In genomic region chr6:45445364-45445748, GRCh38 we compare ENCODE assay signal across 9 cellular contexts.
A peak's percentile ranks its signal among the peaks of the same experiment; 100 is the strongest.
DNase-seq lines count a peak whose midpoint lies in the region; ATAC-seq, FAIRE-seq and TF ChIP-seq lines count a peak whose summit lies in the region.
"Had no signal": no experiment of that assay in that cellular context is flagged by ENCODE, and none has a peak within 500 bp of the region (broad histone marks: within the 10 kb centered on the region; RNA-seq: fewer than 3 reads in every experiment).

No MANE protein-coding gene starts in this region.

- CTCF ChIA-PET in K562 (lab: Yijun Ruan, JAX; ENCODE audit: low intra/inter-chr PET ratio) = no interaction called here

- TF ChIP-seq EP300 in K562 (IDR thresholded peaks at IDR 0.05; ENCODE audit: low read length) = no peak

- H3K9me3 ChIP-seq in cardiac muscle cell (ENCODE audit: low read depth) (no peaks in the 10 kb centered on the region), K562 (replicated peaks; ENCODE audit: control insufficient read depth, insufficient read depth, low read depth, low read length) (no peaks in the 10 kb centered on the region), lower lobe of right lung (no peaks in the 10 kb centered on the region), uterus (no peaks in the 10 kb centered on the region)

- intact Hi-C loops in cardiac septum (cut with DNase I) (no loop called here), K562 (cut with micrococcal nuclease) (no loop called here), lower lobe of right lung (cut with DNase I) (no loop called here), uterus (cut with DNase I; ENCODE audit: low total_unique reads) (no loop called here)

- no TSS peak for BruUV-seq in K562 (replicated peaks; lab: Mats Ljungman, UMichigan)

- peak overlapping the region; percentile 92 for H2AFZ ChIP-seq in K562 (ENCODE audit: low read depth, low read length)

- no peaks in the 10 kb centered on the region for H4K20me1 ChIP-seq in K562 (replicated peaks; ENCODE audit: control insufficient read depth, insufficient read depth, low read length)

- ATAC-seq in K562 (peak; percentile 5; the same call in 2 of the 3 replicates), lower lobe of right lung (peak; percentile 18 to 23)

- peak overlapping the region; percentile 80 for H3K4me2 ChIP-seq in K562 (ENCODE audit: insufficient read depth, low read length)

- POLR2A ChIA-PET in K562 (lab: Yijun Ruan, JAX) = interaction anchor here (1.1 to 2.1 kb wide), 3 partner anchors 9 to 14 kb away, joined by 5 to 8 read pairs (median 5); no protein-coding TSS in a partner anchor

- no peaks in the 10 kb centered on the region for H3K27me3 ChIP-seq in cardiac muscle cell
- H3K27me3 ChIP-seq in K562 (ENCODE audit: control insufficient read depth in 2 of 2, insufficient read depth in 2 of 2, low read length in 2 of 2) = no peaks in the 10 kb centered on the region
- H3K27me3 ChIP-seq in lower lobe of right lung (ENCODE audit: low read depth) = no peaks in the 10 kb centered on the region
- H3K27me3 ChIP-seq in uterus = no peaks in the 10 kb centered on the region

- in situ Hi-C loops in K562 (cut with MboI) (no loop called here), G401 (cut with HindIII; ENCODE audit: low sequenced_read_pairs) (no loop called here)

- peak overlapping the region in 1 of 2 experiments; percentile 32; a peak in 2 of 4 replicates for H3K9ac ChIP-seq in K562 (ENCODE audit: insufficient read depth in 1 of 2, low read depth in 2 of 2, low read length in 2 of 2)

- H3K4me1 ChIP-seq in cardiac muscle cell (ENCODE audit: low read depth) (peaks cover 31% of the 10 kb centered on the region), K562 (replicated peaks in 1 of 2; ENCODE audit: control insufficient read depth in 2 of 2, insufficient read depth in 2 of 2, low read length in 2 of 2) (peaks cover 5 to 42% of the 10 kb centered on the region in 2 experiments), lower lobe of right lung (peaks cover 36% of the 10 kb centered on the region), uterus (no peaks in the 10 kb centered on the region)

- no peaks in the 10 kb centered on the region for H3K79me2 ChIP-seq in K562 (ENCODE audit: control insufficient read depth, insufficient read depth, low read length)

- TF ChIP-seq CTCF in cardiac muscle cell (IDR thresholded peaks at IDR 0.05; ENCODE audit: low read depth, low read length) (no peak), K562 (IDR thresholded peaks at IDR 0.05 in 2 of 3, conservative IDR thresholded peaks at IDR 0.05 in 1 of 3; ENCODE audit: insufficient read depth in 2 of 3, low read depth in 1 of 3, low read length in 3 of 3) (no peak), lower lobe of right lung (IDR thresholded peaks at IDR 0.05) (no peak), uterus (IDR thresholded peaks at IDR 0.05) (no peak)

- H3K27ac ChIP-seq in cardiac muscle cell = peak overlapping the region; percentile 76
- peak overlapping the region; percentile 93 for H3K27ac ChIP-seq in K562 (ENCODE audit: extremely low read depth, low read depth, low read length)
- peak overlapping the region; percentile 50 for H3K27ac ChIP-seq in lower lobe of right lung
- H3K27ac ChIP-seq in uterus = peak overlapping the region; percentile 31 to 33

- no peaks in the 10 kb centered on the region for H3K36me3 ChIP-seq in cardiac muscle cell
- no peaks in the 10 kb centered on the region for H3K36me3 ChIP-seq in K562 (ENCODE audit: control insufficient read depth, insufficient read depth, low read length)
- no peaks in the 10 kb centered on the region for H3K36me3 ChIP-seq in lower lobe of right lung
- no peaks in the 10 kb centered on the region for H3K36me3 ChIP-seq in uterus

- TF ChIP-seq POLR2A in K562 (conservative IDR thresholded peaks at IDR 0.05) = no peak
- no peak for TF ChIP-seq POLR2A in uterus (IDR thresholded peaks at IDR 0.05)

- FAIRE-seq in K562 (lab: Jason Lieb, UNC) = no peak

- H3K9me1 ChIP-seq in K562 (ENCODE audit: control insufficient read depth, insufficient read depth, low read length) = no peaks in the 10 kb centered on the region

- WGBS in K562 (ENCODE audit: insufficient coverage, low coverage, missing lambda C conversion rate) = 21% methylated on average over 2 of the region's 2 CpGs

- H3K4me3 ChIP-seq in cardiac muscle cell (no peak overlapping the region), K562 (no peak overlapping the region), lower lobe of right lung (peak overlapping the region; percentile 12), uterus (no peak overlapping the region)

- TF ChIP-seq RAD21 in K562 (CRISPR knock-in tag; conservative IDR thresholded peaks at IDR 0.05 in 1 of 2, IDR thresholded peaks at IDR 0.05 in 1 of 2) = no peak

- DNase-seq in cardiac muscle cell (ENCODE audit: low read depth in 1 of 2, low spot score in 1 of 2) = peak in 1 of 2 donors; percentile 41
- DNase-seq in cardiac septum (ENCODE audit: low spot score) = no peak
- DNase-seq in K562 (ENCODE audit: extremely low read depth in 1 of 4, low spot score in 3 of 4) = no peak
- no peak for DNase-seq in lower lobe of right lung
- DNase-seq in uterus = no peak
- DNase-seq in T-helper 9 cell = no peak
- DNase-seq in G401 (ENCODE audit: low spot score) = no peak
- no peak for DNase-seq in NCI-H1048 (lab: John Stamatoyannopoulos, UW)
- DNase-seq: CD4-positive, CD25-positive, alpha-beta regulatory T cell had no signal

TF ChIP-seq in K562, 482 proteins besides CTCF, POLR2A, EP300 and RAD21:
- TF ChIP-seq TARDBP (IDR thresholded peaks at IDR 0.05) = peak; percentile 37; the same call in 1 of the 2 replicates
- peak; percentile 44 for TF ChIP-seq ZBTB8A (IDR thresholded peaks at IDR 0.05; ENCODE audit: partially characterized antibody)
- TF ChIP-seq BACH1 (tag; IDR thresholded peaks at IDR 0.05) = no peak
- no peak for TF ChIP-seq POLR2B (IDR thresholded peaks at IDR 0.05; ENCODE audit: low read depth, partially characterized antibody)

Comparison
In these comparisons a context has a peak if more than half of its experiments do, and no peak if none do; other contexts are left out.
1. H3K27ac ChIP-seq: peak in every context shown above with its lines; median percentile 93 in K562; 76 in cardiac muscle cell; 50 in lower lobe of right lung; 32 in uterus.